Comparison of ENCODE assay signal across 39 cellular contexts in the genomic region with DNA sequence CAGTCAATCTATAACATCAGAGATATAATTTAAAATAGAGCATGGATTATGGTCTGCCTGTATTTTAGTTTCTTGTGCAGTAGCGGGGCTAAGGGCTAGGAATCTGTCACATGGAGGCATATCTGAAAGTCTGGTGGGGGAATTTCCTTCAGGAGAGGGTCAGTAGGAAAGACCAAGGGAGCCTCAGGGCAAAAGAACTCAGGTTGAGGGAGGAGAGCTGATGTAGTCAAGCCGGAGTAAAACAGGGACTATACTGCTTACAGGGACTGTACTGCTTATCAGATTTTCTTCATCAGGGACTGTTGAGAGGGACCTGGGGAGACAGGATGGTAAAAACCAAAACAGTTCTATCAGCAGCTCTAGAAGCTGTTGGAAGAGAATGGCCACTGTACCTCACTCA.
"Had no signal": no experiment of that assay in that cellular context is flagged by ENCODE, and none has a peak within 500 bp of the region (broad histone marks: within the 10 kb centered on the region; RNA-seq: fewer than 3 reads in every experiment).

No MANE protein-coding gene starts in this region.

- H3K27me3 ChIP-seq: adrenal gland, ascending aorta, cardiac muscle cell had no signal

- H3K27ac ChIP-seq: adrenal gland, ascending aorta, cardiac muscle cell, WERI-Rb-1 had no signal

- H3K9me3 Mint-ChIP-seq: activated CD4-positive, alpha-beta memory T cell treated with anti-CD3 and anti-CD28 coated beads for 36 hours; activated CD8-positive, alpha-beta T cell treated with anti-CD3 and anti-CD28 coated beads for 36 hours; activated naive CD4-positive, alpha-beta T cell treated with anti-CD3 and anti-CD28 coated beads for 36 hours; activated naive CD8-positive, alpha-beta T cell treated with anti-CD3 and anti-CD28 coated beads for 36 hours; activated T-cell treated with anti-CD3 and anti-CD28 coated beads, Interleukin-2, amount 50 U/mL, for 4 hours; activated T-helper 1 cell treated with anti-CD3 and anti-CD28 coated beads, Interleukin-12 subunit alpha, Interleukin-12 subunit beta, Interleukin-2, Interleukin-4 antibody, amounts not matched to agents 30 ng/mL and 10 ng/mL and 1 ng/mL, durations not matched to agents 14 hours and 24 hours and 36 hours; central memory CD8-positive, alpha-beta T cell; T-helper 2 cell treated with Interferon-gamma antibody and Interleukin-4, amounts not matched to agents 5 μg/mL and 100 μg/mL, for 36 hours had no signal

- H3K27me3 Mint-ChIP-seq: brain had no signal

- H3K4me1 ChIP-seq: adrenal gland, ascending aorta had no signal

- H3K4me3 Mint-ChIP-seq: activated CD4-positive, alpha-beta memory T cell treated with anti-CD3 and anti-CD28 coated beads for 36 hours; activated CD4-positive, alpha-beta T cell treated with anti-CD3 and anti-CD28 coated beads for 36 hours; activated CD8-positive, alpha-beta T cell treated with anti-CD3 and anti-CD28 coated beads for 36 hours; activated naive CD4-positive, alpha-beta T cell treated with anti-CD3 and anti-CD28 coated beads for 36 hours; activated naive CD8-positive, alpha-beta T cell treated with anti-CD3 and anti-CD28 coated beads for 36 hours; activated T-cell treated with anti-CD3 and anti-CD28 coated beads, Interleukin-2, amount 50 U/mL, for 4 hours; activated T-cell treated with anti-CD3 and anti-CD28 coated beads, Interleukin-2, amount 50 U/mL, for 72 hours; activated T-helper 1 cell treated with anti-CD3 and anti-CD28 coated beads, Interleukin-12 subunit alpha, Interleukin-12 subunit beta, Interleukin-2, Interleukin-4 antibody, amounts not matched to agents 30 ng/mL and 10 ng/mL and 1 ng/mL, durations not matched to agents 14 hours and 24 hours and 36 hours; activated T-helper 17 cell treated with anti-CD3 and anti-CD28 coated beads, Interleukin-2, amount 50 U/mL, for 72 hours; brain; central memory CD8-positive, alpha-beta T cell; T-helper 1 cell treated with Interleukin-12 subunit alpha and Interleukin-12 subunit beta and Interleukin-4 antibody, amounts not matched to agents 30 μg/mL and 1 μg/mL, for 36 hours; T-helper 2 cell treated with Interferon-gamma antibody and Interleukin-4, amounts not matched to agents 5 μg/mL and 100 μg/mL, for 36 hours; WTC11 had no signal

- H3K27ac Mint-ChIP-seq: activated CD4-positive, alpha-beta memory T cell treated with anti-CD3 and anti-CD28 coated beads for 36 hours; activated CD4-positive, alpha-beta T cell treated with anti-CD3 and anti-CD28 coated beads for 36 hours; activated CD8-positive, alpha-beta T cell treated with anti-CD3 and anti-CD28 coated beads for 36 hours; activated naive CD4-positive, alpha-beta T cell treated with anti-CD3 and anti-CD28 coated beads for 36 hours; activated naive CD4-positive, alpha-beta T cell treated with anti-CD3 and anti-CD28 coated beads, Interleukin-2, amount 50 U/mL, for 72 hours; activated naive CD8-positive, alpha-beta T cell treated with anti-CD3 and anti-CD28 coated beads for 36 hours; activated T-cell treated with anti-CD3 and anti-CD28 coated beads, Interleukin-2, amount 50 U/mL, for 72 hours; activated T-helper 1 cell treated with anti-CD3 and anti-CD28 coated beads, Interleukin-12 subunit alpha, Interleukin-12 subunit beta, Interleukin-2, Interleukin-4 antibody, amounts not matched to agents 30 ng/mL and 10 ng/mL and 1 ng/mL, durations not matched to agents 14 hours and 24 hours and 36 hours; activated T-helper 17 cell treated with anti-CD3 and anti-CD28 coated beads, Interleukin-2, amount 50 U/mL, for 72 hours; brain; T-helper 1 cell treated with Interleukin-12 subunit alpha and Interleukin-12 subunit beta and Interleukin-4 antibody, amounts not matched to agents 30 μg/mL and 1 μg/mL, for 36 hours; T-helper 2 cell treated with Interferon-gamma antibody and Interleukin-4, amounts not matched to agents 5 μg/mL and 100 μg/mL, for 36 hours; WTC11 had no signal

- H3K36me3 ChIP-seq: adrenal gland, ascending aorta, cardiac muscle cell, WERI-Rb-1 had no signal

- H3K4me1 Mint-ChIP-seq: activated CD4-positive, alpha-beta T cell treated with anti-CD3 and anti-CD28 coated beads for 36 hours; activated naive CD8-positive, alpha-beta T cell treated with anti-CD3 and anti-CD28 coated beads for 36 hours; activated T-helper 17 cell treated with anti-CD3 and anti-CD28 coated beads, Interleukin-2, amount 50 U/mL, for 72 hours; brain; central memory CD8-positive, alpha-beta T cell; WTC11 had no signal

- H3K36me3 Mint-ChIP-seq: activated CD4-positive, alpha-beta memory T cell treated with anti-CD3 and anti-CD28 coated beads for 36 hours; activated naive CD8-positive, alpha-beta T cell treated with anti-CD3 and anti-CD28 coated beads for 36 hours; brain; WTC11 had no signal

- DNase-seq: activated CD4-positive, alpha-beta memory T cell treated with anti-CD3 and anti-CD28 coated beads for 36 hours; activated CD4-positive, alpha-beta T cell treated with anti-CD3 and anti-CD28 coated beads for 1 hour; activated CD4-positive, alpha-beta T cell treated with anti-CD3 and anti-CD28 coated beads for 36 hours; activated CD4-positive, alpha-beta T cell treated with anti-CD3 and anti-CD28 coated beads for 48 hours; activated CD4-positive, alpha-beta T cell treated with anti-CD3 and anti-CD28 coated beads, Interleukin-2, amount 50 U/mL, for 1 hour; activated CD4-positive, alpha-beta T cell treated with anti-CD3 and anti-CD28 coated beads, Interleukin-2, amount 50 U/mL, for 4 hours; activated CD4-positive, CD25-positive, alpha-beta regulatory T cell; activated CD8-positive, alpha-beta memory T cell treated with anti-CD3 and anti-CD28 coated beads, Interleukin-2, amount 50 U/mL, for 4 hours; activated CD8-positive, alpha-beta T cell treated with anti-CD3 and anti-CD28 coated beads for 36 hours; activated effector memory CD4-positive, alpha-beta T cell treated with anti-CD3 and anti-CD28 coated beads, Interleukin-2, amount 50 U/mL, for 16 hours; activated gamma-delta T cell treated with Interleukin-2 at 50 U/mL for 16 hours; activated naive CD4-positive, alpha-beta T cell; activated naive CD4-positive, alpha-beta T cell treated with anti-CD3 and anti-CD28 coated beads for 36 hours; activated naive CD4-positive, alpha-beta T cell treated with anti-CD3 and anti-CD28 coated beads, Interleukin-2, amount 50 U/mL, for 16 hours; activated naive CD8-positive, alpha-beta T cell treated with anti-CD3 and anti-CD28 coated beads for 36 hours; activated T-cell treated with anti-CD3 and anti-CD28 coated beads for 4 hours; activated T-cell treated with anti-CD3 and anti-CD28 coated beads, Interleukin-2, amount 50 U/mL, for 1 hour; activated T-cell treated with anti-CD3 and anti-CD28 coated beads, Interleukin-2, amount 50 U/mL, for 4 hours; activated T-cell treated with anti-CD3 and anti-CD28 coated beads, Interleukin-2, amount 50 U/mL, for 72 hours; adrenal gland; amygdala; anterior cingulate cortex; caudate nucleus; cerebellar nuclear complex; T-helper 1 cell; T-helper 2 cell; T-helper 9 cell; WERI-Rb-1 had no signal

- H3K4me3 ChIP-seq: adrenal gland, ascending aorta, cardiac muscle cell had no signal

- ATAC-seq: activated CD4-positive, alpha-beta T cell treated with anti-CD3 and anti-CD28 coated beads for 36 hours; activated CD4-positive, CD25-positive, alpha-beta regulatory T cell treated with anti-CD3 and anti-CD28 coated beads, Interleukin-2, amount 50 U/mL, for 24 hours; activated CD8-positive, alpha-beta T cell treated with anti-CD3 and anti-CD28 coated beads for 36 hours; activated naive CD4-positive, alpha-beta T cell treated with anti-CD3 and anti-CD28 coated beads, Interleukin-2, amount 50 U/mL, for 72 hours; activated T-cell treated with anti-CD3 and anti-CD28 coated beads, Interleukin-2, amount 50 U/mL, for 4 hours; activated T-cell treated with anti-CD3 and anti-CD28 coated beads, Interleukin-2, amount 50 U/mL, for 72 hours; activated T-helper 17 cell treated with anti-CD3 and anti-CD28 coated beads, Interleukin-2, amount 50 U/mL, for 72 hours; WTC11 had no signal
